ENCODE assay signal across 8 cellular contexts in the genomic region with DNA sequence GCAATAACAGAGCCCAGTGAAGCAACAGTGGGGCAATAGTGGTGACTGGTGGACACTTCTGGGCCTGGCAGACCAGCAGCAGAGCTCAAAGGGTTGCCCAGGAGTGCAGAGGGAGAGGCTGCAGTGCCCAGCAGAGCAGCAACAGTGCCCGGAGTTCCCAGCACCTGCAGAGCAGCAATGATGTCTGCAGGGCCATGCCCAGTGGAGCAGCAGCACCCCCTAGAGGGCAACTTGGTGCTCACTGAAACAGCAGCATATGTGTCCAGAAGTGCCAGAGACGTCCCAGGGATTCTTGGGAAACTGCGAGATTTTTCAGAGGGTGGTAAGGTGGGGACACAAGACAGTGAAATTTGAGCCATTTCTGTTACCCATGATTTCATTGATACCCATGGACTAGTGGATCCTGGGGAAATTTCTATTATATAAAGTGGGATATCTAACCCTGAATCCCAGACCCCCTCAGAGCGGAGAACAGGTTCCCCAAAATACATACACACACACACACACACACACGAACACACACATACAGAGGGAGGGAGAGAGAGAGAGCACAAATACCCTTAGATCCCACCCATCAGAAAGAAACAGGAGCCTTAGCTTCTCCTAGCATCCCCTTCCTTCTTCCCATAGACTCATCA.
DNase-seq lines count a peak whose midpoint lies in the region; ATAC-seq, FAIRE-seq and TF ChIP-seq lines count a peak whose summit lies in the region.

No MANE protein-coding gene starts in this region.

- no peak overlapping the region for H3K9ac ChIP-seq in HepG2 (ENCODE audit: insufficient read depth, low read depth, low read length)

- FAIRE-seq in HepG2 (lab: Jason Lieb, UNC), result peak; percentile 56

- TF ChIP-seq CTCF in 22Rv1 (IDR thresholded peaks at IDR 0.05), result peak; percentile 96
- TF ChIP-seq CTCF in GM10248 (IDR thresholded peaks at IDR 0.05; ENCODE audit: control extremely low read depth, extremely low read depth, low read depth, missing control alignments), result peak; percentile 91
- TF ChIP-seq CTCF in HepG2 (CRISPR knock-in tag; IDR thresholded peaks at IDR 0.05), result peak; percentile 93

- peaks cover 0 to 1% of the 10 kb centered on the region in 2 experiments; a peak in 1 of 5 replicates for H3K27me3 ChIP-seq in HepG2 (ENCODE audit: control insufficient read depth in 1 of 2, insufficient read depth in 2 of 2, low read length in 2 of 2)

- H3K9me3 ChIP-seq in HepG2 (ENCODE audit: low read length), result no peaks in the 10 kb centered on the region

- ATAC-seq in HepG2 (peak; percentile 94), HG02571 (IDR thresholded peaks at IDR 0.05; ENCODE audit: unreplicated experiment) (no peak)

- TF ChIP-seq POLR2A in HepG2 (IDR thresholded peaks at IDR 0.05; ENCODE audit: insufficient read depth in 1 of 2, low read depth in 2 of 2, low read length in 2 of 2), result no peak

- no peaks in the 10 kb centered on the region for H3K4me1 ChIP-seq in HepG2 (ENCODE audit: insufficient read depth, low read length)

- 28% methylated on average over 4 of the region's 5 CpGs for WGBS in HepG2 (ENCODE audit: low lambda C conversion rate)

- DNase-seq in GM10248 (ENCODE audit: extremely low spot score), result peak; percentile 79
- DNase-seq in NCI-H1436 treated with DMSO at 0.1 percent for 48 hours (lab: John Stamatoyannopoulos, UW), result peak; percentile 4
- peak; percentile 84 for DNase-seq in T1000 (lab: John Stamatoyannopoulos, UW)
- DNase-seq in cerebellar cortex (ENCODE audit: low spot score), result peak; percentile 53
- DNase-seq in HepG2 (ENCODE audit: low spot score), result peak; percentile 32
- peak; percentile 41 for DNase-seq in stimulated activated CD8-positive, alpha-beta memory T cell treated with anti-CD3 and anti-CD28 coated beads, Interleukin-4, amount 100 ng/mL, for 24 hours (ENCODE audit: low read depth)

- in situ Hi-C loops in HepG2 (cut with HindIII; ENCODE audit: extremely low pct_ligation_motif_present, low pct_unique_long_range_greater_than_20kb), result loop anchor here (5.0 to 10.0 kb wide), 2 partner anchors 136 to 963 kb away; no protein-coding TSS in a partner anchor

- TF ChIP-seq EP300 in HepG2 (IDR thresholded peaks at IDR 0.05; ENCODE audit: low read depth in 2 of 2, low read length in 2 of 2) (no peak), HepG2 (CRISPR knock-in tag; IDR thresholded peaks at IDR 0.05; ENCODE audit: borderline replicate concordance) (no peak)

- BruUV-seq in HepG2 (replicated peaks; lab: Mats Ljungman, UMichigan), result no TSS peak

- no peaks in the 10 kb centered on the region for H4K20me1 ChIP-seq in HepG2 (ENCODE audit: insufficient read depth, low read length)

- CTCF ChIA-PET in GM10248 (lab: Yijun Ruan, JAX), result interaction anchor here (0.6 to 13.7 kb wide), 18 partner anchors 10 to 964 kb away, joined by 3 to 211 read pairs (median 3); no protein-coding TSS in a partner anchor
- CTCF ChIA-PET in HepG2 (lab: Yijun Ruan, JAX; ENCODE audit: low intra/inter-chr PET ratio, low total read pairs), result interaction anchor here (1.2 to 1.8 kb wide), 6 partner anchors 49 to 965 kb away, joined by 3 to 15 read pairs (median 10); no protein-coding TSS in a partner anchor

- peak; percentile 85 for TF ChIP-seq RAD21 in HepG2 (CRISPR knock-in tag; IDR thresholded peaks at IDR 0.05)

- no peak overlapping the region for H3K4me3 ChIP-seq in HepG2 (replicated peaks in 1 of 3; ENCODE audit: insufficient read depth in 1 of 3, low read depth in 2 of 3, low read length in 3 of 3)

- intact Hi-C loops in HepG2 (cut with micrococcal nuclease; ENCODE audit: unreplicated experiment), result loop anchor here (1.0 to 5.0 kb wide), 4 partner anchors 49 to 965 kb away; no protein-coding TSS in a partner anchor

- no peaks in the 10 kb centered on the region for H3K79me2 ChIP-seq in HepG2 (ENCODE audit: insufficient read depth, low read length)

- no peak overlapping the region for H2AFZ ChIP-seq in HepG2 (ENCODE audit: low read length)

- no peak overlapping the region for H3K4me2 ChIP-seq in HepG2 (ENCODE audit: low read depth, low read length)

- no peaks in the 10 kb centered on the region for H3K36me3 ChIP-seq in HepG2 (replicated peaks in 1 of 2; ENCODE audit: control insufficient read depth in 1 of 2, insufficient read depth in 2 of 2, low read length in 2 of 2)

- H3K27ac ChIP-seq in 22Rv1 (no peak overlapping the region), HepG2 (ENCODE audit: extremely low read length, insufficient read depth, low read length) (no peak overlapping the region)

- POLR2A ChIA-PET in GM10248 (lab: Yijun Ruan, JAX) (no interaction called here), HepG2 (lab: Yijun Ruan, JAX) (no interaction called here)

TF ChIP-seq in HepG2, 621 proteins besides CTCF, POLR2A, EP300 and RAD21 (continues in another document):
- no peak for TF ChIP-seq ZFX (CRISPR knock-in tag; IDR thresholded peaks at IDR 0.05; ENCODE audit: low read depth)
- TF ChIP-seq STAG1 (CRISPR knock-in tag; IDR thresholded peaks at IDR 0.05), result peak; percentile 93
- TF ChIP-seq ZNF768 (CRISPR knock-in tag; IDR thresholded peaks at IDR 0.05), result 0 out of 2 replicates have a peak, but pooled peaks have one; percentile 20
- peak; percentile 44 for TF ChIP-seq XRCC5 (optimal IDR thresholded peaks at IDR 0.05; ENCODE audit: low read length)
- TF ChIP-seq, protein P1, sequence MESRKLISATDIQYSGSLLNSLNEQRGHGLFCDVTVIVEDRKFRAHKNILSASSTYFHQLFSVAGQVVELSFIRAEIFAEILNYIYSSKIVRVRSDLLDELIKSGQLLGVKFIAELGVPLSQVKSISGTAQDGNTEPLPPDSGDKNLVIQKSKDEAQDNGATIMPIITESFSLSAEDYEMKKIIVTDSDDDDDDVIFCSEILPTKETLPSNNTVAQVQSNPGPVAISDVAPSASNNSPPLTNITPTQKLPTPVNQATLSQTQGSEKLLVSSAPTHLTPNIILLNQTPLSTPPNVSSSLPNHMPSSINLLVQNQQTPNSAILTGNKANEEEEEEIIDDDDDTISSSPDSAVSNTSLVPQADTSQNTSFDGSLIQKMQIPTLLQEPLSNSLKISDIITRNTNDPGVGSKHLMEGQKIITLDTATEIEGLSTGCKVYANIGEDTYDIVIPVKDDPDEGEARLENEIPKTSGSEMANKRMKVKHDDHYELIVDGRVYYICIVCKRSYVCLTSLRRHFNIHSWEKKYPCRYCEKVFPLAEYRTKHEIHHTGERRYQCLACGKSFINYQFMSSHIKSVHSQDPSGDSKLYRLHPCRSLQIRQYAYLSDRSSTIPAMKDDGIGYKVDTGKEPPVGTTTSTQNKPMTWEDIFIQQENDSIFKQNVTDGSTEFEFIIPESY (CRISPR knock-in tag; IDR thresholded peaks at IDR 0.05), result no peak
- TF ChIP-seq SMC3 (IDR thresholded peaks at IDR 0.05; ENCODE audit: low read length), result peak; percentile 60
- no peak for TF ChIP-seq HMG20B (CRISPR knock-in tag; conservative IDR thresholded peaks at IDR 0.05)
- no peak for TF ChIP-seq HNRNPH1 (optimal IDR thresholded peaks at IDR 0.05; ENCODE audit: low read depth, low read length)
- no peak for TF ChIP-seq ZNF383 (CRISPR knock-in tag; IDR thresholded peaks at IDR 0.05; ENCODE audit: borderline replicate concordance)
- TF ChIP-seq ZNF703 (CRISPR knock-in tag; IDR thresholded peaks at IDR 0.05; ENCODE audit: borderline replicate concordance), result no peak
- no peak for TF ChIP-seq RBM22 (optimal IDR thresholded peaks at IDR 0.05; ENCODE audit: low read length)
- no peak for TF ChIP-seq SMARCE1 (IDR thresholded peaks at IDR 0.05; ENCODE audit: borderline replicate concordance)
- TF ChIP-seq, protein P2, sequence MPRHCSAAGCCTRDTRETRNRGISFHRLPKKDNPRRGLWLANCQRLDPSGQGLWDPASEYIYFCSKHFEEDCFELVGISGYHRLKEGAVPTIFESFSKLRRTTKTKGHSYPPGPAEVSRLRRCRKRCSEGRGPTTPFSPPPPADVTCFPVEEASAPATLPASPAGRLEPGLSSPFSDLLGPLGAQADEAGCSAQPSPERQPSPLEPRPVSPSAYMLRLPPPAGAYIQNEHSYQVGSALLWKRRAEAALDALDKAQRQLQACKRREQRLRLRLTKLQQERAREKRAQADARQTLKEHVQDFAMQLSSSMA (CRISPR knock-in tag; IDR thresholded peaks at IDR 0.05), result no peak
- TF ChIP-seq, protein P3, sequence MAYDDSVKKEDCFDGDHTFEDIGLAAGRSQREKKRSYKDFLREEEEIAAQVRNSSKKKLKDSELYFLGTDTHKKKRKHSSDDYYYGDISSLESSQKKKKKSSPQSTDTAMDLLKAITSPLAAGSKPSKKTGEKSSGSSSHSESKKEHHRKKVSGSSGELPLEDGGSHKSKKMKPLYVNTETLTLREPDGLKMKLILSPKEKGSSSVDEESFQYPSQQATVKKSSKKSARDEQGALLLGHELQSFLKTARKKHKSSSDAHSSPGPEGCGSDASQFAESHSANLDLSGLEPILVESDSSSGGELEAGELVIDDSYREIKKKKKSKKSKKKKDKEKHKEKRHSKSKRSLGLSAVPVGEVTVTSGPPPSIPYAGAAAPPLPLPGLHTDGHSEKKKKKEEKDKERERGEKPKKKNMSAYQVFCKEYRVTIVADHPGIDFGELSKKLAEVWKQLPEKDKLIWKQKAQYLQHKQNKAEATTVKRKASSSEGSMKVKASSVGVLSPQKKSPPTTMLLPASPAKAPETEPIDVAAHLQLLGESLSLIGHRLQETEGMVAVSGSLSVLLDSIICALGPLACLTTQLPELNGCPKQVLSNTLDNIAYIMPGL (CRISPR knock-in tag; IDR thresholded peaks at IDR 0.05; ENCODE audit: borderline replicate concordance in 1 of 2, low read depth in 1 of 2), result no peak
- TF ChIP-seq, protein P4, sequence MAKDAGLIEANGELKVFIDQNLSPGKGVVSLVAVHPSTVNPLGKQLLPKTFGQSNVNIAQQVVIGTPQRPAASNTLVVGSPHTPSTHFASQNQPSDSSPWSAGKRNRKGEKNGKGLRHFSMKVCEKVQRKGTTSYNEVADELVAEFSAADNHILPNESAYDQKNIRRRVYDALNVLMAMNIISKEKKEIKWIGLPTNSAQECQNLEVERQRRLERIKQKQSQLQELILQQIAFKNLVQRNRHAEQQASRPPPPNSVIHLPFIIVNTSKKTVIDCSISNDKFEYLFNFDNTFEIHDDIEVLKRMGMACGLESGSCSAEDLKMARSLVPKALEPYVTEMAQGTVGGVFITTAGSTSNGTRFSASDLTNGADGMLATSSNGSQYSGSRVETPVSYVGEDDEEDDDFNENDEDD (CRISPR knock-in tag; IDR thresholded peaks at IDR 0.05; ENCODE audit: borderline replicate concordance), result no peak
- no peak for TF ChIP-seq ARHGAP35 (CRISPR knock-in tag; IDR thresholded peaks at IDR 0.05; ENCODE audit: borderline replicate concordance)
- TF ChIP-seq PHF5A (CRISPR knock-in tag; IDR thresholded peaks at IDR 0.05; ENCODE audit: low read depth, unreplicated experiment), result no peak

Comparison
In these comparisons a context has a peak if more than half of its experiments do, and no peak if none do; other contexts are left out.
1. DNase-seq: peak in every context shown above with its lines; median percentile 84 in T1000; 79 in GM10248; 53 in cerebellar cortex; 41 in stimulated activated CD8-positive, alpha-beta memory T cell treated with anti-CD3 and anti-CD28 coated beads, Interleukin-4, amount 100 ng/mL, for 24 hours; 32 in HepG2; 4 in NCI-H1436 treated with DMSO at 0.1 percent for 48 hours.